In genomic region chr14:96267916-96268315, GRCh38 we compare ENCODE assay signal across 22 cellular contexts. TPM values are rescaled to one million over a fixed set of nuclear protein-coding genes. Genes with fewer than 3 reads are reported as not detected.
DNase-seq lines count a peak whose midpoint lies in the region; ATAC-seq, FAIRE-seq and TF ChIP-seq lines count a peak whose summit lies in the region.
"Had no signal": no experiment of that assay in that cellular context is flagged by ENCODE, and none has a peak within 500 bp of the region (broad histone marks: within the 10 kb centered on the region; RNA-seq: fewer than 3 reads in every experiment).

No MANE protein-coding gene starts in this region.

- H3K4me3 ChIP-seq in keratinocyte (ENCODE audit: control insufficient read depth in 2 of 3, extremely low read depth in 1 of 3, insufficient read depth in 2 of 3, low read depth in 1 of 3, low read length in 3 of 3), result peak overlapping the region in 1 of 3 experiments; percentile 5
- H3K4me3 ChIP-seq: gastrocnemius medialis, left ventricle myocardium inferior, Peyer's patch had no signal

- CTCF ChIA-PET in activated CD8-positive, alpha-beta memory T cell treated with anti-CD3 and anti-CD28 coated beads, Interleukin-2, amount 10 ng/mL, durations not matched to agents 7 days and 5 days (lab: Charles Lee), result no interaction called here

- no peaks in the 10 kb centered on the region for H3K4me1 Mint-ChIP-seq in activated CD8-positive, alpha-beta memory T cell treated with anti-CD3 and anti-CD28 coated beads, Interleukin-2, amount 10 ng/mL, durations not matched to agents 7 days and 5 days
- H3K4me1 Mint-ChIP-seq in type B pancreatic cell (ENCODE audit: unreplicated experiment), result peaks cover 25% of the 10 kb centered on the region
- H3K4me1 Mint-ChIP-seq: CD4-positive, CD25-positive, alpha-beta regulatory T cell had no signal

- peaks cover 47% of the 10 kb centered on the region for H3K4me1 ChIP-seq in keratinocyte (ENCODE audit: control insufficient read depth, extremely low read depth, insufficient read depth, low read length)
- H3K4me1 ChIP-seq: gastrocnemius medialis, left ventricle myocardium inferior, Peyer's patch had no signal

- H3K36me3 ChIP-seq in keratinocyte (ENCODE audit: control insufficient read depth in 2 of 2, extremely low read depth in 1 of 2, insufficient read depth in 2 of 2, low read length in 2 of 2), result no peaks in the 10 kb centered on the region
- H3K36me3 ChIP-seq: gastrocnemius medialis, left ventricle myocardium inferior, Peyer's patch had no signal

- no peaks in the 10 kb centered on the region for H4K20me1 ChIP-seq in keratinocyte (ENCODE audit: control insufficient read depth, extremely low read depth, insufficient read depth, low read length)

- H3K9me3 ChIP-seq in keratinocyte (ENCODE audit: control insufficient read depth, low read depth, low read length), result peaks cover 2% of the 10 kb centered on the region
- H3K9me3 ChIP-seq: gastrocnemius medialis had no signal

- peak overlapping the region; percentile 59 for H3K4me2 ChIP-seq in keratinocyte (ENCODE audit: control insufficient read depth, extremely low read depth, insufficient read depth, low read depth, low read length)

- dilution Hi-C loops in keratinocyte (cut with MboI; ENCODE audit: extremely low pct_ligation_motif_present, low sequenced_read_pairs), result no loop called here

- H3K27ac ChIP-seq in keratinocyte (ENCODE audit: control insufficient read depth, insufficient read depth, low read length), result peak overlapping the region; percentile 94
- H3K27ac ChIP-seq: gastrocnemius medialis, left ventricle myocardium inferior had no signal

- no peaks in the 10 kb centered on the region for H3K27me3 ChIP-seq in keratinocyte (ENCODE audit: control insufficient read depth, extremely low read depth, insufficient read depth, low read length)
- H3K27me3 ChIP-seq: gastrocnemius medialis, Peyer's patch had no signal

- TF ChIP-seq CTCF in keratinocyte (optimal IDR thresholded peaks at IDR 0.05 in 1 of 3, IDR thresholded peaks at IDR 0.05 in 1 of 3, conservative IDR thresholded peaks at IDR 0.05 in 1 of 3; ENCODE audit: extremely low read depth in 1 of 3, insufficient read depth in 2 of 3, low read length in 3 of 3) (no peak), type B pancreatic cell (conservative IDR thresholded peaks at IDR 0.05) (no peak)

- H3K4me3 Mint-ChIP-seq in activated CD8-positive, alpha-beta memory T cell treated with anti-CD3 and anti-CD28 coated beads, Interleukin-2, amount 10 ng/mL, durations not matched to agents 7 days and 5 days, result no peak overlapping the region
- peak overlapping the region; percentile 45 for H3K4me3 Mint-ChIP-seq in type B pancreatic cell
- H3K4me3 Mint-ChIP-seq: CD4-positive, CD25-positive, alpha-beta regulatory T cell; effector memory CD8-positive, alpha-beta T cell; stimulated activated naive CD8-positive, alpha-beta T cell treated with anti-CD3 and anti-CD28 coated beads, Interleukin-15, Interleukin-2, amounts not matched to agents 100 ng/mL and 50 ng/mL, for 24 hours had no signal

- H3K27me3 Mint-ChIP-seq in activated CD8-positive, alpha-beta memory T cell treated with anti-CD3 and anti-CD28 coated beads, Interleukin-2, amount 10 ng/mL, durations not matched to agents 7 days and 5 days, result no peaks in the 10 kb centered on the region
- no peaks in the 10 kb centered on the region for H3K27me3 Mint-ChIP-seq in type B pancreatic cell
- H3K27me3 Mint-ChIP-seq: CD4-positive, CD25-positive, alpha-beta regulatory T cell; stimulated activated naive CD8-positive, alpha-beta T cell treated with anti-CD3 and anti-CD28 coated beads, Interleukin-15, Interleukin-2, amounts not matched to agents 100 ng/mL and 50 ng/mL, for 24 hours had no signal

- no peaks in the 10 kb centered on the region for H3K36me3 Mint-ChIP-seq in activated CD8-positive, alpha-beta memory T cell treated with anti-CD3 and anti-CD28 coated beads, Interleukin-2, amount 10 ng/mL, durations not matched to agents 7 days and 5 days
- no peaks in the 10 kb centered on the region for H3K36me3 Mint-ChIP-seq in type B pancreatic cell
- H3K36me3 Mint-ChIP-seq: CD4-positive, CD25-positive, alpha-beta regulatory T cell had no signal

- no peak overlapping the region for H3K27ac Mint-ChIP-seq in activated CD8-positive, alpha-beta memory T cell treated with anti-CD3 and anti-CD28 coated beads, Interleukin-2, amount 10 ng/mL, durations not matched to agents 7 days and 5 days
- H3K27ac Mint-ChIP-seq in type B pancreatic cell, result peak overlapping the region; percentile 68
- H3K27ac Mint-ChIP-seq: CD4-positive, CD25-positive, alpha-beta regulatory T cell; effector memory CD8-positive, alpha-beta T cell; stimulated activated naive CD8-positive, alpha-beta T cell treated with anti-CD3 and anti-CD28 coated beads, Interleukin-15, Interleukin-2, amounts not matched to agents 100 ng/mL and 50 ng/mL, for 24 hours had no signal

- no peaks in the 10 kb centered on the region for H3K9me1 ChIP-seq in keratinocyte (ENCODE audit: control insufficient read depth, extremely low read depth, insufficient read depth, low read length)

- peaks cover 3% of the 10 kb centered on the region for H3K9me3 Mint-ChIP-seq in activated CD8-positive, alpha-beta memory T cell treated with anti-CD3 and anti-CD28 coated beads, Interleukin-2, amount 10 ng/mL, durations not matched to agents 7 days and 5 days (ENCODE audit: low read depth)
- H3K9me3 Mint-ChIP-seq in type B pancreatic cell, result peaks cover 17% of the 10 kb centered on the region
- H3K9me3 Mint-ChIP-seq: effector memory CD8-positive, alpha-beta T cell had no signal

- FAIRE-seq in keratinocyte (lab: Jason Lieb, UNC), result peak; percentile 20

- peak overlapping the region; percentile 45 for H3K9ac ChIP-seq in keratinocyte (ENCODE audit: control insufficient read depth, extremely low read depth, insufficient read depth, low read length)

- ATAC-seq in activated CD8-positive, alpha-beta memory T cell treated with anti-CD3 and anti-CD28 coated beads, Interleukin-2, amount 10 ng/mL, durations not matched to agents 7 days and 5 days, result no peak
- ATAC-seq in SK-N-SH treated with all-trans-retinoic acid at 6 μM for 48 hours (peak; percentile 11), HG03460 (IDR thresholded peaks at IDR 0.05; ENCODE audit: unreplicated experiment) (no peak), HG02623 (IDR thresholded peaks at IDR 0.05; ENCODE audit: unreplicated experiment) (no peak)
- ATAC-seq: effector memory CD8-positive, alpha-beta T cell; gastrocnemius medialis had no signal

- no peak overlapping the region for H2AFZ ChIP-seq in keratinocyte (ENCODE audit: control insufficient read depth, low read length)

- DNase-seq in activated CD8-positive, alpha-beta memory T cell treated with anti-CD3 and anti-CD28 coated beads for 24 hours, result peak; percentile 13
- DNase-seq in activated CD8-positive, alpha-beta memory T cell treated with anti-CD3 and anti-CD28 coated beads, Interleukin-2, amount 10 ng/mL, durations not matched to agents 7 days and 5 days, result no peak
- no peak for DNase-seq in keratinocyte (ENCODE audit: low read depth, low spot score)
- DNase-seq in type B pancreatic cell (ENCODE audit: extremely low spot score, unreplicated experiment), result peak; percentile 16
- no peak for DNase-seq in ureter (ENCODE audit: low spot score)
- DNase-seq: activated naive CD4-positive, alpha-beta T cell treated with Interleukin-2 at 50 U/mL for 16 hours; anterior cingulate cortex; CD4-positive, CD25-positive, alpha-beta regulatory T cell; effector memory CD8-positive, alpha-beta T cell; gastrocnemius medialis; left ventricle myocardium inferior; MV-4-11; NCI-H2081 treated with DMSO at 0.1 percent for 48 hours; NCI-H774; Peyer's patch; posterior cingulate gyrus had no signal

- no peaks in the 10 kb centered on the region for H3K79me2 ChIP-seq in keratinocyte (ENCODE audit: control insufficient read depth, insufficient read depth, low read length)

TF ChIP-seq in SK-N-SH treated with all-trans-retinoic acid at 6 μM for 48 hours, 23 proteins besides CTCF, POLR2A, EP300 and RAD21:
- no peak for TF ChIP-seq ARNTL (CRISPR knock-in tag; IDR thresholded peaks at IDR 0.05; ENCODE audit: borderline replicate concordance, low read depth)
- TF ChIP-seq, protein P1, sequence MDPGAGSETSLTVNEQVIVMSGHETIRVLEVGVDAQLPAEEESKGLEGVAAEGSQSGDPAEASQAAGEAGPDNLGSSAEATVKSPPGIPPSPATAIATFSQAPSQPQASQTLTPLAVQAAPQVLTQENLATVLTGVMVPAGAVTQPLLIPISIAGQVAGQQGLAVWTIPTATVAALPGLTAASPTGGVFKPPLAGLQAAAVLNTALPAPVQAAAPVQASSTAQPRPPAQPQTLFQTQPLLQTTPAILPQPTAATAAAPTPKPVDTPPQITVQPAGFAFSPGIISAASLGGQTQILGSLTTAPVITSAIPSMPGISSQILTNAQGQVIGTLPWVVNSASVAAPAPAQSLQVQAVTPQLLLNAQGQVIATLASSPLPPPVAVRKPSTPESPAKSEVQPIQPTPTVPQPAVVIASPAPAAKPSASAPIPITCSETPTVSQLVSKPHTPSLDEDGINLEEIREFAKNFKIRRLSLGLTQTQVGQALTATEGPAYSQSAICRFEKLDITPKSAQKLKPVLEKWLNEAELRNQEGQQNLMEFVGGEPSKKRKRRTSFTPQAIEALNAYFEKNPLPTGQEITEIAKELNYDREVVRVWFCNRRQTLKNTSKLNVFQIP (CRISPR knock-in tag; IDR thresholded peaks at IDR 0.05; ENCODE audit: borderline replicate concordance, low read depth), result no peak
- no peak for TF ChIP-seq ZNF70 (CRISPR knock-in tag; IDR thresholded peaks at IDR 0.05)

RNA-seq across cellular contexts. Expression of gene BDKRB1, which starts 11.9 kb away (rescaled TPM):
- total RNA-seq in activated CD8-positive, alpha-beta memory T cell treated with anti-CD3 and anti-CD28 coated beads, Interleukin-2, amount 10 ng/mL, durations not matched to agents 7 days and 5 days, result not detected
- 2.8 to 3.5 TPM (median 3.4 TPM) in 3 replicates for polyA plus RNA-seq in keratinocyte
- polyA plus RNA-seq in keratinocyte (2011; ENCODE audit: low read depth), result 0.46 TPM
- 2.1 and 2.5 TPM in 2 replicates for polyA plus RNA-seq in keratinocyte (2011; cell fraction: cytosol; rRNA removed)
- 4.0 and 6.3 TPM in 2 replicates for polyA plus RNA-seq in keratinocyte (2011; cell fraction: nucleus; rRNA removed)
- 1.9 and 4.3 TPM in 2 replicates for polyA plus RNA-seq in keratinocyte (2012; ENCODE audit: low replicate concordance)
- 2.0 to 4.5 TPM (median 3.4 TPM) in 3 replicates for polyA minus RNA-seq in keratinocyte
- polyA minus RNA-seq in keratinocyte (2011; cell fraction: cytosol; rRNA and poly(A)+ RNA removed), result 1.2 TPM
- 2.3 and 3.4 TPM in 2 replicates for polyA minus RNA-seq in keratinocyte (2011; cell fraction: nucleus; rRNA and poly(A)+ RNA removed)
- 0.62 TPM in 1 of 2 replicates, not detected in the other for total RNA-seq in type B pancreatic cell (ENCODE audit: low replicate concordance)
- total RNA-seq in ureter, result 1.4 TPM
- total RNA-seq: A673; CD4-positive, CD25-positive, alpha-beta regulatory T cell; cerebellum; gastrocnemius medialis; left ventricle myocardium inferior had no signal
- polyA plus RNA-seq: CD4-positive, CD25-positive, alpha-beta regulatory T cell had no signal

Comparison
In these comparisons a context has a peak if more than half of its experiments do, and no peak if none do; other contexts are left out.
1. DNase-seq: peak in activated CD8-positive, alpha-beta memory T cell treated with anti-CD3 and anti-CD28 coated beads for 24 hours (single experiment) and type B pancreatic cell (single experiment); none in activated CD8-positive, alpha-beta memory T cell treated with anti-CD3 and anti-CD28 coated beads, Interleukin-2, amount 10 ng/mL, durations not matched to agents 7 days and 5 days (single experiment), keratinocyte (single experiment) and ureter (single experiment).